ENCODE assay signal across 8 cellular contexts in genomic region chr20:1118336-1119127, GRCh38. TPM values are rescaled to one million over a fixed set of nuclear protein-coding genes. Genes with fewer than 3 reads are reported as not detected.
A peak's percentile ranks its signal among the peaks of the same experiment; 100 is the strongest.
DNase-seq lines count a peak whose midpoint lies in the region; ATAC-seq and TF ChIP-seq lines count a peak whose summit lies in the region.

TSS of gene PSMF1 (plus strand) at chr20:1118602. CDS start at chr20:1118774, 172 bp downstream.

- DNase-seq in GM13976 (ENCODE audit: low spot score): peak; percentile 96
- DNase-seq in NCI-H146 treated with DMSO at 0.1 percent for 48 hours (lab: John Stamatoyannopoulos, UW; ENCODE audit: unreplicated experiment): peak; percentile 89
- DNase-seq in amniotic stem cell (lab: John Stamatoyannopoulos, UW): peak; percentile 86
- DNase-seq in left ventricle myocardium inferior: peak; percentile 96
- peak; percentile 90 for DNase-seq in prostate gland (ENCODE audit: low spot score)

- H3K36me3 ChIP-seq in left ventricle myocardium inferior (peaks cover 7% of the 10 kb centered on the region), prostate gland (no peaks in the 10 kb centered on the region), urinary bladder (ENCODE audit: insufficient read depth) (no peaks in the 10 kb centered on the region)

- H3K4me1 ChIP-seq in left ventricle myocardium inferior (peaks cover 56% of the 10 kb centered on the region), prostate gland (replicated peaks) (peaks cover 14% of the 10 kb centered on the region), urinary bladder (ENCODE audit: insufficient read depth) (no peaks in the 10 kb centered on the region)

- H3K4me3 ChIP-seq in left ventricle myocardium inferior: peak within 1 kb of the TSS; percentile 95
- peak within 1 kb of the TSS; percentile 71 to 87 for H3K4me3 ChIP-seq in prostate gland
- peak within 1 kb of the TSS; percentile 86 for H3K4me3 ChIP-seq in urinary bladder (ENCODE audit: low read depth, low read length)

- in situ Hi-C loops in GM13976 (cut with MboI; ENCODE audit: low sequenced_read_pairs, unreplicated experiment): no loop called here

- TF ChIP-seq CTCF in GM13976 (IDR thresholded peaks at IDR 0.05; ENCODE audit: borderline replicate concordance, control extremely low read depth, extremely low read depth, insufficient read depth, missing control alignments) (peak; percentile 0), left ventricle myocardium inferior (IDR thresholded peaks at IDR 0.05; ENCODE audit: borderline replicate concordance) (peak; percentile 36), prostate gland (IDR thresholded peaks at IDR 0.05) (peak in 2 of 4 experiments; percentile 49 to 50)

- under 1% methylated on average over 56 of the region's 62 CpGs for WGBS in prostate gland
- under 1% methylated on average over 62 of the region's 62 CpGs for WGBS in urinary bladder

- intact Hi-C loops in T-helper 1 cell treated with Interleukin-12 subunit alpha and Interleukin-12 subunit beta and Interleukin-4 antibody, amounts not matched to agents 30 ng/mL and 1 ng/mL, for 36 hours (cut with micrococcal nuclease): loop anchor here (1.0 to 5.0 kb wide), 13 partner anchors 94 to 1352 kb away; partner anchors contain the start of genes FAM110A, FKBP1A, SNPH and SNRPB
- intact Hi-C loops in left ventricle myocardium inferior (cut with micrococcal nuclease) (no loop called here), prostate gland (cut with DNase I) (loop anchor here (5.0 kb wide), 1 partner anchor 349 kb away; the partner anchor contains the start of gene NSFL1C)

- peak within 1 kb of the TSS; percentile 87 for H3K27ac ChIP-seq in left ventricle myocardium inferior (replicated peaks)
- H3K27ac ChIP-seq in prostate gland: peak within 1 kb of the TSS; percentile 71 to 83
- peak within 1 kb of the TSS; percentile 69 for H3K27ac ChIP-seq in urinary bladder (ENCODE audit: low read depth)

- peak; percentile 94 for ATAC-seq in HG02870 (IDR thresholded peaks at IDR 0.05; ENCODE audit: unreplicated experiment)

- H3K9me3 ChIP-seq in left ventricle myocardium inferior (replicated peaks) (no peaks in the 10 kb centered on the region), prostate gland (no peaks in the 10 kb centered on the region)

- H3K27me3 ChIP-seq in left ventricle myocardium inferior (ENCODE audit: low read depth) (no peaks in the 10 kb centered on the region), prostate gland (replicated peaks; ENCODE audit: insufficient read depth) (no peaks in the 10 kb centered on the region)

- peak; percentile 41 for TF ChIP-seq POLR2A in prostate gland (IDR thresholded peaks at IDR 0.05)

RNA-seq across cellular contexts. Expression of gene PSMF1, which starts in this region (rescaled TPM):
- total RNA-seq in T-helper 1 cell treated with Interleukin-12 subunit alpha and Interleukin-12 subunit beta and Interleukin-4 antibody, amounts not matched to agents 30 ng/mL and 1 ng/mL, for 36 hours: 160 and 163 TPM in 2 replicates
- total RNA-seq in left ventricle myocardium inferior (124 TPM), prostate gland (100 to 1,000 TPM in 1 of 2 donors, 10 to 100 TPM in 1; 76.8 to 282 TPM), urinary bladder (29.3 TPM)
- 100 TPM for polyA plus RNA-seq in urinary bladder

Comparison
In these comparisons a context has a peak if more than half of its experiments do, and no peak if none do; other contexts are left out.
1. Peak in every context shown above with its lines: DNase-seq, ATAC-seq, H3K4me3 ChIP-seq and H3K27ac ChIP-seq.